In the genomic region with DNA sequence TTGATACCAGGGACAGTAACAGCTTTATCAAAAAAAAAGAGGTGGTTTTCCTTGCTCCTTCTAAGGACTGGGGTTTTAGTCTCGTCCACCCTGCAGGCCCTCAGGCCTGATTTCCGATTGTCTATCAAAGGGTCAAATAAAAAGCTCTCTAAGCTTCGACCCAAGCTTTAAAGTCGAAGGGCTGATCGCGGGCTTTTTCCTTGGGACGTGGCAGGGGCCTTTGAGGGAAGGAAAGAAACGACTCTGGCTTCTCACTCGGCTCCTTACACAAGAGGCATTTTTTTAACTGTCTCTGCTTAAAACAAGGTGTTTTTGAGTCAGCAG, we compare ENCODE assay signal across 8 cellular contexts. TPM values are rescaled to one million over a fixed set of nuclear protein-coding genes. Genes with fewer than 3 reads are reported as not detected.
A peak's percentile ranks its signal among the peaks of the same experiment; 100 is the strongest.
DNase-seq lines count a peak whose midpoint lies in the region; ATAC-seq and TF ChIP-seq lines count a peak whose summit lies in the region.

No MANE protein-coding gene starts in this region.

- CTCF ChIA-PET in RWPE1 (lab: Yijun Ruan, JAX), result interaction anchor here (1.0 kb wide), 1 partner anchor 166 kb away, joined by 3 read pairs; no protein-coding TSS in a partner anchor

- no peak for TF ChIP-seq CTCF in RWPE1 (conservative IDR thresholded peaks at IDR 0.05; ENCODE audit: low read depth)
- TF ChIP-seq CTCF in fibroblast of mammary gland (conservative IDR thresholded peaks at IDR 0.05; ENCODE audit: control insufficient read depth, insufficient read depth, low read depth, low read length), result no peak
- TF ChIP-seq CTCF in sigmoid colon (IDR thresholded peaks at IDR 0.05), result no peak

- ATAC-seq in GM18511 (IDR thresholded peaks at IDR 0.05; ENCODE audit: unreplicated experiment), result peak; percentile 0
- ATAC-seq in HG02763 (IDR thresholded peaks at IDR 0.05; ENCODE audit: unreplicated experiment), result no peak
- ATAC-seq in esophagus mucosa, result no peak
- ATAC-seq in HG03139 (IDR thresholded peaks at IDR 0.05; ENCODE audit: unreplicated experiment), result no peak
- no peak for ATAC-seq in GM18868 (IDR thresholded peaks at IDR 0.05; ENCODE audit: unreplicated experiment)

- no peak for DNase-seq in RWPE1 (ENCODE audit: low spot score)
- DNase-seq in fibroblast of mammary gland (ENCODE audit: low read depth), result no peak
- no peak for DNase-seq in sigmoid colon

- H3K4me3 ChIP-seq in fibroblast of mammary gland (ENCODE audit: control insufficient read depth, low read depth, low read length) (peak overlapping the region; percentile 83), sigmoid colon (peak overlapping the region; percentile 84 to 95 (median 92))

- intact Hi-C loops in sigmoid colon (cut with DNase I), result loop anchor here (5.0 to 10.0 kb wide), 2 partner anchors 53 to 700 kb away; a partner anchor contains a TSS

- H3K36me3 ChIP-seq in sigmoid colon, result no peaks in the 10 kb centered on the region

- no peaks in the 10 kb centered on the region for H3K9me3 ChIP-seq in sigmoid colon

- H3K27ac ChIP-seq in RWPE1, result peak overlapping the region; percentile 92
- H3K27ac ChIP-seq in sigmoid colon, result peak overlapping the region; percentile 95 to 98 (median 96)

- no peak for TF ChIP-seq POLR2A in sigmoid colon (IDR thresholded peaks at IDR 0.05)

- H3K27me3 ChIP-seq in sigmoid colon, result no peaks in the 10 kb centered on the region

- peaks cover 0 to 32% (median 28%) of the 10 kb centered on the region in 4 donors for H3K4me1 ChIP-seq in sigmoid colon

- POLR2A ChIA-PET in RWPE1 (lab: Yijun Ruan, JAX; ENCODE audit: low non-redundant PET), result no interaction called here

- WGBS in sigmoid colon, 2 donors, result 2 to 4% methylated on average over 9 of the region's 9 CpGs

- TF ChIP-seq EP300 in sigmoid colon (IDR thresholded peaks at IDR 0.05), result no peak

RNA-seq across cellular contexts. Expression of a gene that starts 0.4 kb away (rescaled TPM):
- total RNA-seq in sigmoid colon (100 to 1,000 TPM; 144 to 201 (median 171) TPM), esophagus mucosa (13.2 TPM)
- 10 to 100 TPM in 2 of 3 donors, 1 to 10 TPM in 1; 8.8 to 17.4 (median 11.0) TPM for polyA plus RNA-seq in sigmoid colon

Comparison
In these comparisons a context has a peak if more than half of its experiments do, and no peak if none do; other contexts are left out.
1. RNA of a gene that starts 0.4 kb away (total RNA-seq): 144 to 201 TPM in sigmoid colon; 13.2 TPM in esophagus mucosa (single experiment); every median in the first group is over 10 times any median in the second.